19 cellular contexts compared by ENCODE assay signal in genomic region chr17:39205112-39205526, GRCh38. TPM values are rescaled to one million over a fixed set of nuclear protein-coding genes. Genes with fewer than 3 reads are reported as not detected.
DNase-seq lines count a peak whose midpoint lies in the region; ATAC-seq and TF ChIP-seq lines count a peak whose summit lies in the region.
"Had no signal": no experiment of that assay in that cellular context is flagged by ENCODE, and none has a peak within 500 bp of the region (broad histone marks: within the 10 kb centered on the region; RNA-seq: fewer than 3 reads in every experiment).

No MANE protein-coding gene starts in this region.

- H3K23ac ChIP-seq in IMR-90 (ENCODE audit: low read depth, low read length) (no peak overlapping the region), mesenchymal stem cell (ENCODE audit: low read length in 2 of 2) (no peak overlapping the region)

- H3K9me1 ChIP-seq in IMR-90 (ENCODE audit: insufficient read depth, low read length): peaks cover 12% of the 10 kb centered on the region

- H3K4me2 ChIP-seq in IMR-90 (ENCODE audit: low read depth, low read length) (no peak overlapping the region), mesenchymal stem cell (ENCODE audit: low read length, poor library complexity, severe bottlenecking) (no peak overlapping the region)

- intact Hi-C loops in IMR-90 (cut with micrococcal nuclease): no loop called here

- POLR2A ChIA-PET in IMR-90 (lab: Charles Lee; ENCODE audit: unreplicated experiment): interaction anchor here (0.6 kb wide), 1 partner anchor 452 kb away, joined by 4 read pairs; no protein-coding TSS in a partner anchor

- H3K4me1 ChIP-seq in IMR-90 (ENCODE audit: control insufficient read depth, insufficient read depth, low read length) (peaks cover 19% of the 10 kb centered on the region), mesenchymal stem cell (ENCODE audit: control insufficient read depth, insufficient read depth, low read depth, low read length) (peaks cover 25% of the 10 kb centered on the region)

- H3K27ac ChIP-seq in IMR-90 (ENCODE audit: insufficient read depth, low read length): no peak overlapping the region
- no peak overlapping the region for H3K27ac ChIP-seq in mesenchymal stem cell (ENCODE audit: low read length, poor library complexity, severe bottlenecking)
- H3K27ac ChIP-seq: brain microvascular endothelial cell, esophagus muscularis mucosa, right atrium auricular region had no signal

- no peak overlapping the region for H2BK5ac ChIP-seq in IMR-90 (ENCODE audit: low read depth, low read length, poor library complexity, severe bottlenecking)
- no peak overlapping the region for H2BK5ac ChIP-seq in mesenchymal stem cell (ENCODE audit: low read depth, low read length, poor library complexity, severe bottlenecking)

- H3K9me3 ChIP-seq in IMR-90 (ENCODE audit: control insufficient read depth, insufficient read depth, low read length): no peaks in the 10 kb centered on the region
- H3K9me3 ChIP-seq in mesenchymal stem cell (ENCODE audit: control insufficient read depth, low read length): no peaks in the 10 kb centered on the region
- H3K9me3 ChIP-seq: esophagus muscularis mucosa, right atrium auricular region had no signal

- no peak for DNase-seq in activated naive CD4-positive, alpha-beta T cell treated with anti-CD3 and anti-CD28 coated beads, Interleukin-2, amount 50 U/mL, for 16 hours
- no peak for DNase-seq in IMR-90
- DNase-seq in mesenchymal stem cell: no peak
- DNase-seq in stimulated activated CD4-positive, alpha-beta T cell treated with anti-CD3 and anti-CD28 coated beads, Interleukin-2, amount 100 ng/mL, for 48 hours: no peak
- DNase-seq: activated CD4-positive, alpha-beta T cell treated with anti-CD3 and anti-CD28 coated beads for 4 hours; brain microvascular endothelial cell; midbrain; NCI-H345; occipital lobe; SIG-M5 had no signal

- dilution Hi-C loops in IMR-90 (cut with HindIII; ENCODE audit: low sequenced_read_pairs, unreplicated experiment): no loop called here

- H2AFZ ChIP-seq in IMR-90 (replicated peaks; ENCODE audit: low read length, poor library complexity) (no peak overlapping the region), mesenchymal stem cell (ENCODE audit: low read depth, low read length) (no peak overlapping the region)

- TF ChIP-seq RAD21 in IMR-90 (IDR thresholded peaks at IDR 0.05; ENCODE audit: low read length): no peak

- H3K4me3 ChIP-seq in IMR-90 (ENCODE audit: insufficient read depth, low read depth, low read length): no peak overlapping the region
- no peak overlapping the region for H3K4me3 ChIP-seq in mesenchymal stem cell (ENCODE audit: insufficient read depth in 1 of 2, low read depth in 1 of 2, low read length in 2 of 2)
- H3K4me3 ChIP-seq: esophagus muscularis mucosa, right atrium auricular region had no signal

- H3K27me3 ChIP-seq in IMR-90 (ENCODE audit: control insufficient read depth, insufficient read depth, low read length): no peaks in the 10 kb centered on the region
- H3K27me3 ChIP-seq in mesenchymal stem cell (ENCODE audit: control insufficient read depth in 1 of 2, insufficient read depth in 1 of 2, low read length in 2 of 2): peaks cover 3 to 5% of the 10 kb centered on the region in 2 experiments
- H3K27me3 ChIP-seq: brain microvascular endothelial cell, esophagus muscularis mucosa, right atrium auricular region had no signal

- CTCF ChIA-PET in IMR-90 (lab: Yijun Ruan, JAX): interaction anchor here (0.6 to 0.9 kb wide), 3 partner anchors 29 to 226 kb away, joined by 3 to 5 read pairs (median 3); no protein-coding TSS in a partner anchor

- H4K8ac ChIP-seq in IMR-90 (ENCODE audit: low read depth in 2 of 2, low read length in 2 of 2) (no peak overlapping the region), mesenchymal stem cell (ENCODE audit: low read length) (no peak overlapping the region)

- no peak overlapping the region for H2AK9ac ChIP-seq in IMR-90 (replicated peaks; ENCODE audit: low read depth, low read length, poor library complexity)

- BruUV-seq in IMR-90 (replicated peaks; lab: Mats Ljungman, UMichigan): no TSS peak

- TF ChIP-seq CTCF in IMR-90 (conservative IDR thresholded peaks at IDR 0.05; ENCODE audit: low read depth, low read length): no peak

- H2AK5ac ChIP-seq in IMR-90 (ENCODE audit: low read depth, low read length): no peak overlapping the region
- no peak overlapping the region for H2AK5ac ChIP-seq in mesenchymal stem cell (ENCODE audit: low read length, severe bottlenecking)

- WGBS in IMR-90 (ENCODE audit: extremely low coverage in 2 of 2, insufficient read length in 1 of 2), 2 experiments: no CpG with 5 or more reads among the region's 3 CpGs
- WGBS in mesenchymal stem cell: 92% methylated on average over 3 of the region's 3 CpGs

- H2BK20ac ChIP-seq in IMR-90 (ENCODE audit: low read depth, low read length): no peak overlapping the region

- H4K5ac ChIP-seq in IMR-90 (ENCODE audit: low read depth, low read length): no peak overlapping the region

- H3K4me3 Mint-ChIP-seq in activated naive CD4-positive, alpha-beta T cell treated with anti-CD3 and anti-CD28 coated beads, Interleukin-2, amount 50 U/mL, for 24 hours: no peak overlapping the region
- H3K4me3 Mint-ChIP-seq in activated T-helper 17 cell treated with anti-CD3 and anti-CD28 coated beads, Interleukin-2, amount 50 U/mL, for 72 hours: peak overlapping the region; percentile 20
- H3K4me3 Mint-ChIP-seq in stimulated activated memory B cell treated with anti-CD40 and anti-IgM and Interleukin-4, amounts not matched to agents 10 μg/mL and 1 μg/mL and 100 μg/mL, for 72 hours: no peak overlapping the region

- H3K4ac ChIP-seq in IMR-90 (ENCODE audit: low read depth, low read length) (no peak overlapping the region), mesenchymal stem cell (ENCODE audit: low read depth in 1 of 2, low read length in 2 of 2) (no peak overlapping the region)

- H2BK12ac ChIP-seq in mesenchymal stem cell (ENCODE audit: low read length in 2 of 2): no peak overlapping the region

- no peaks in the 10 kb centered on the region for H3K9me3 Mint-ChIP-seq in activated naive CD4-positive, alpha-beta T cell treated with anti-CD3 and anti-CD28 coated beads, Interleukin-2, amount 50 U/mL, for 24 hours
- H3K9me3 Mint-ChIP-seq in activated T-helper 17 cell treated with anti-CD3 and anti-CD28 coated beads, Interleukin-2, amount 50 U/mL, for 72 hours: no peaks in the 10 kb centered on the region
- no peaks in the 10 kb centered on the region for H3K9me3 Mint-ChIP-seq in stimulated activated memory B cell treated with anti-CD40 and anti-IgM and Interleukin-4, amounts not matched to agents 10 μg/mL and 1 μg/mL and 100 μg/mL, for 72 hours
- H3K9me3 Mint-ChIP-seq: activated naive CD4-positive, alpha-beta T cell treated with anti-CD3 and anti-CD28 coated beads, Interleukin-2, amount 50 U/mL, for 72 hours had no signal

- H4K91ac ChIP-seq in IMR-90 (ENCODE audit: insufficient read depth, low read depth, low read length) (no peak overlapping the region), mesenchymal stem cell (ENCODE audit: low read length) (no peak overlapping the region)

- H3K18ac ChIP-seq in IMR-90 (ENCODE audit: low read depth, low read length): no peak overlapping the region
- H3K18ac ChIP-seq in mesenchymal stem cell (ENCODE audit: low read depth in 1 of 2, low read length in 2 of 2): no peak overlapping the region

- H2BK15ac ChIP-seq in IMR-90 (ENCODE audit: low read depth, low read length) (no peak overlapping the region), mesenchymal stem cell (ENCODE audit: low read depth, poor library complexity, severe bottlenecking) (no peak overlapping the region)

- peaks cover 29% of the 10 kb centered on the region for H3K36me3 Mint-ChIP-seq in activated naive CD4-positive, alpha-beta T cell treated with anti-CD3 and anti-CD28 coated beads, Interleukin-2, amount 50 U/mL, for 24 hours
- peaks cover 52% of the 10 kb centered on the region for H3K36me3 Mint-ChIP-seq in activated T-helper 17 cell treated with anti-CD3 and anti-CD28 coated beads, Interleukin-2, amount 50 U/mL, for 72 hours (ENCODE audit: low read depth)
- peaks cover 46% of the 10 kb centered on the region for H3K36me3 Mint-ChIP-seq in stimulated activated memory B cell treated with anti-CD40 and anti-IgM and Interleukin-4, amounts not matched to agents 10 μg/mL and 1 μg/mL and 100 μg/mL, for 72 hours

- no peak overlapping the region for H3K56ac ChIP-seq in IMR-90 (ENCODE audit: extremely low read depth, insufficient read depth, low read length)

- H3K4me1 Mint-ChIP-seq in activated naive CD4-positive, alpha-beta T cell treated with anti-CD3 and anti-CD28 coated beads, Interleukin-2, amount 50 U/mL, for 24 hours: peaks cover 53% of the 10 kb centered on the region
- peaks cover 20% of the 10 kb centered on the region for H3K4me1 Mint-ChIP-seq in activated T-helper 17 cell treated with anti-CD3 and anti-CD28 coated beads, Interleukin-2, amount 50 U/mL, for 72 hours
- H3K4me1 Mint-ChIP-seq in stimulated activated memory B cell treated with anti-CD40 and anti-IgM and Interleukin-4, amounts not matched to agents 10 μg/mL and 1 μg/mL and 100 μg/mL, for 72 hours: peaks cover 78% of the 10 kb centered on the region

- 0 out of 2 replicates have a peak, but pooled peaks have one; percentile 13 for TF ChIP-seq POLR2A in IMR-90 (IDR thresholded peaks at IDR 0.05; ENCODE audit: low read depth, low read length)

- H4K20me1 ChIP-seq in IMR-90 (ENCODE audit: insufficient read depth, low read length): peaks cover 35% of the 10 kb centered on the region

- peaks cover 39% of the 10 kb centered on the region for H3K36me3 ChIP-seq in IMR-90 (ENCODE audit: control insufficient read depth, insufficient read depth, low read length)
- H3K36me3 ChIP-seq in mesenchymal stem cell (ENCODE audit: control insufficient read depth in 1 of 2, insufficient read depth in 2 of 2, low read depth in 1 of 2, low read length in 2 of 2): peaks cover 38 to 44% of the 10 kb centered on the region in 2 experiments

- no peaks in the 10 kb centered on the region for H3K27me3 Mint-ChIP-seq in activated naive CD4-positive, alpha-beta T cell treated with anti-CD3 and anti-CD28 coated beads, Interleukin-2, amount 50 U/mL, for 24 hours
- H3K27me3 Mint-ChIP-seq in activated T-helper 17 cell treated with anti-CD3 and anti-CD28 coated beads, Interleukin-2, amount 50 U/mL, for 72 hours: no peaks in the 10 kb centered on the region
- H3K27me3 Mint-ChIP-seq in stimulated activated memory B cell treated with anti-CD40 and anti-IgM and Interleukin-4, amounts not matched to agents 10 μg/mL and 1 μg/mL and 100 μg/mL, for 72 hours: peaks cover 4% of the 10 kb centered on the region

- no peak overlapping the region for H3K9ac ChIP-seq in IMR-90 (ENCODE audit: low read depth, low read length)
- no peak overlapping the region for H3K9ac ChIP-seq in mesenchymal stem cell (ENCODE audit: low read length)

- H3K14ac ChIP-seq in IMR-90 (replicated peaks; ENCODE audit: low read depth, low read length) (no peak overlapping the region), mesenchymal stem cell (ENCODE audit: low read length in 2 of 2) (no peak overlapping the region)

- H2BK120ac ChIP-seq in IMR-90 (ENCODE audit: low read depth, low read length) (no peak overlapping the region), mesenchymal stem cell (ENCODE audit: low read depth, low read length) (no peak overlapping the region)

- H3K27ac Mint-ChIP-seq in activated naive CD4-positive, alpha-beta T cell treated with anti-CD3 and anti-CD28 coated beads, Interleukin-2, amount 50 U/mL, for 24 hours: peak overlapping the region; percentile 76
- peak overlapping the region; percentile 58 for H3K27ac Mint-ChIP-seq in activated T-helper 17 cell treated with anti-CD3 and anti-CD28 coated beads, Interleukin-2, amount 50 U/mL, for 72 hours
- peak overlapping the region; percentile 16 for H3K27ac Mint-ChIP-seq in stimulated activated memory B cell treated with anti-CD40 and anti-IgM and Interleukin-4, amounts not matched to agents 10 μg/mL and 1 μg/mL and 100 μg/mL, for 72 hours

- ATAC-seq in IMR-90 (ENCODE audit: low read depth): no peak
- no peak for ATAC-seq in activated T-helper 17 cell treated with anti-CD3 and anti-CD28 coated beads, Interleukin-2, amount 50 U/mL, for 72 hours (replicated peaks)
- ATAC-seq in stimulated activated memory B cell treated with anti-CD40 and anti-IgM and Interleukin-4, amounts not matched to agents 10 μg/mL and 1 μg/mL and 100 μg/mL, for 72 hours: no peak
- ATAC-seq in HG03045 (IDR thresholded peaks at IDR 0.05; ENCODE audit: unreplicated experiment): no peak
- ATAC-seq: activated naive CD4-positive, alpha-beta T cell treated with anti-CD3 and anti-CD28 coated beads, Interleukin-2, amount 50 U/mL, for 72 hours had no signal

- H3K79me1 ChIP-seq in IMR-90 (ENCODE audit: low read depth in 1 of 2, low read length in 2 of 2) (peaks cover 19 to 31% of the 10 kb centered on the region in 2 experiments), mesenchymal stem cell (replicated peaks; ENCODE audit: low read length, poor library complexity, severe bottlenecking) (no peaks in the 10 kb centered on the region)

- in situ Hi-C loops in IMR-90 (cut with MboI; ENCODE audit: low sequenced_read_pairs): no loop called here

RNA-seq across cellular contexts. Expression of gene RPL19, which starts 5.0 kb away (rescaled TPM):
- 2,298 and 2,466 TPM in 2 replicates for total RNA-seq in IMR-90 (2012; rRNA removed)
- polyA plus RNA-seq in IMR-90 (2012; rRNA removed): 2,030 and 2,101 TPM in 2 replicates
- polyA plus RNA-seq in IMR-90 (2012; cell fraction: cytosol; rRNA removed): 3,418 and 5,498 TPM in 2 replicates
- 579 and 1,052 TPM in 2 replicates for polyA plus RNA-seq in IMR-90 (2012; cell fraction: nucleus; rRNA removed; ENCODE audit: low replicate concordance)
- total RNA-seq in activated T-helper 17 cell treated with anti-CD3 and anti-CD28 coated beads, Interleukin-2, amount 50 U/mL, for 72 hours: 1,000 to 10,000 TPM; 2,432 to 2,485 TPM
- polyA plus RNA-seq in mesenchymal stem cell (2013, experiment 1 of 2): 2,372 TPM
- 2,320 TPM for polyA plus RNA-seq in mesenchymal stem cell (2013, experiment 2 of 2)

RNA-seq across cellular contexts. Expression of gene CACNB1, which starts 7.7 kb away (rescaled TPM):
- 2.5 TPM in 2 replicates for total RNA-seq in IMR-90 (2012; rRNA removed)
- polyA plus RNA-seq in IMR-90 (2012; rRNA removed): 7.3 and 8.6 TPM in 2 replicates
- polyA plus RNA-seq in IMR-90 (2012; cell fraction: cytosol; rRNA removed): 4.2 and 4.6 TPM in 2 replicates
- polyA plus RNA-seq in IMR-90 (2012; cell fraction: nucleus; rRNA removed; ENCODE audit: low replicate concordance): 46.8 and 65.5 TPM in 2 replicates
- total RNA-seq in activated T-helper 17 cell treated with anti-CD3 and anti-CD28 coated beads, Interleukin-2, amount 50 U/mL, for 72 hours: 10 to 100 TPM; 22.6 to 24.2 TPM
- polyA plus RNA-seq in mesenchymal stem cell (2013, experiment 1 of 2): 7.0 TPM
- polyA plus RNA-seq in mesenchymal stem cell (2013, experiment 2 of 2): 6.3 TPM

RNA-seq across cellular contexts. Expression of gene STAC2, which starts 20.6 kb away (rescaled TPM):
- total RNA-seq in IMR-90 (2012; rRNA removed): not detected in 2 replicates
- polyA plus RNA-seq in IMR-90 (2012; rRNA removed): 0.02 and 0.03 TPM in 2 replicates
- polyA plus RNA-seq in IMR-90 (2012; cell fraction: cytosol; rRNA removed): 0.01 and 0.02 TPM in 2 replicates
- 0.02 and 0.08 TPM in 2 replicates for polyA plus RNA-seq in IMR-90 (2012; cell fraction: nucleus; rRNA removed; ENCODE audit: low replicate concordance)
- total RNA-seq in activated T-helper 17 cell treated with anti-CD3 and anti-CD28 coated beads, Interleukin-2, amount 50 U/mL, for 72 hours: not detected
- polyA plus RNA-seq in mesenchymal stem cell (2013, experiment 1 of 2): 0.01 TPM
- 0.01 TPM for polyA plus RNA-seq in mesenchymal stem cell (2013, experiment 2 of 2)
- total RNA-seq: activated naive CD4-positive, alpha-beta T cell treated with anti-CD3 and anti-CD28 coated beads, Interleukin-2, amount 50 U/mL, for 72 hours; dermis microvascular lymphatic vessel endothelial cell had no signal

RNA-seq across cellular contexts. Expression of gene ARL5C, which starts 39.2 kb away (rescaled TPM):
- not detected in 2 replicates for total RNA-seq in IMR-90 (2012; rRNA removed)
- not detected in 2 replicates for polyA plus RNA-seq in IMR-90 (2012; rRNA removed)
- not detected in 2 replicates for polyA plus RNA-seq in IMR-90 (2012; cell fraction: cytosol; rRNA removed)
- not detected in 2 replicates for polyA plus RNA-seq in IMR-90 (2012; cell fraction: nucleus; rRNA removed; ENCODE audit: low replicate concordance)
- total RNA-seq in activated T-helper 17 cell treated with anti-CD3 and anti-CD28 coated beads, Interleukin-2, amount 50 U/mL, for 72 hours: not detected
- polyA plus RNA-seq in mesenchymal stem cell (2013, experiment 1 of 2): not detected
- not detected for polyA plus RNA-seq in mesenchymal stem cell (2013, experiment 2 of 2)
- total RNA-seq: dermis microvascular lymphatic vessel endothelial cell, occipital lobe, right atrium auricular region, subcutaneous adipose tissue had no signal

RNA-seq across cellular contexts. Expression of gene PLXDC1, which starts 53.7 kb away (rescaled TPM):
- under 0.01 and 0.28 TPM in 2 replicates for total RNA-seq in IMR-90 (2012; rRNA removed)
- polyA plus RNA-seq in IMR-90 (2012; rRNA removed): 0.37 and 0.50 TPM in 2 replicates
- polyA plus RNA-seq in IMR-90 (2012; cell fraction: cytosol; rRNA removed): 0.18 and 0.63 TPM in 2 replicates
- polyA plus RNA-seq in IMR-90 (2012; cell fraction: nucleus; rRNA removed; ENCODE audit: low replicate concordance): 5.8 and 8.4 TPM in 2 replicates
- 1 to 10 TPM in 1 of 2 donors, under 1 TPM in 1; 0.41 to 2.1 TPM for total RNA-seq in activated T-helper 17 cell treated with anti-CD3 and anti-CD28 coated beads, Interleukin-2, amount 50 U/mL, for 72 hours
- polyA plus RNA-seq in mesenchymal stem cell (2013, experiment 1 of 2): 1.9 TPM
- polyA plus RNA-seq in mesenchymal stem cell (2013, experiment 2 of 2): 2.1 TPM
- total RNA-seq: dermis microvascular lymphatic vessel endothelial cell had no signal

Comparison
In these comparisons a context has a peak if more than half of its experiments do, and no peak if none do; other contexts are left out.
1. H3K27ac Mint-ChIP-seq: peak in every context shown above with its lines; median percentile 76 in activated naive CD4-positive, alpha-beta T cell treated with anti-CD3 and anti-CD28 coated beads, Interleukin-2, amount 50 U/mL, for 24 hours; 58 in activated T-helper 17 cell treated with anti-CD3 and anti-CD28 coated beads, Interleukin-2, amount 50 U/mL, for 72 hours; 16 in stimulated activated memory B cell treated with anti-CD40 and anti-IgM and Interleukin-4, amounts not matched to agents 10 μg/mL and 1 μg/mL and 100 μg/mL, for 72 hours.